In the genomic region with DNA sequence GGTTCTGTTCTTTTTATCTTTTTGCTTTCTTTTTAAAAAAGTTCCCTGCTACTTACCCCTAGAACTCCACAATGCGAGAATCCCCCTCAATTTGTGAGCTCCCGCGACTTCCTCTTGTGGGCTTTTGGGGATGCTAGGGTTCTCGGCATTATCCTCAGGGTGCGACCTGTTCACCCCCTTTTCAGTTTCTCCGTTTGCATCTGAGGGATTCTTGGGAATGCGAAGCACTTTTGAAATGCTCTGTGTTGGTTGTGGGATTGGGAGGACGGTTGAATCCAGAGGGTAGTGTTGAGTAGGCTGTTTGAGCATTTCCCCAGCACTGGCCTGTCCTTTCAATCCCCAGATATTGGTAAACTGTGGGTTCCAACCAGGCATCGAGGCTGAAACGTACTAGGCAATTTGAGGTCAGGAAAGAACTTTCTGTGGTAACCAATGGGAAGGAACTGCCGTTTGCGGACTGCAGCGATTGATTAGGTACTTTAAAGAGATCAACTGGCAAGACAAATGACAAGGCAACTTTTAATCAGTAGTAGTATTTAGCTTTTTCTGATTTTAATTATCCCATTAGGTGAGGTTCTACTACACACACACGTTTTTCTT, we compare ENCODE assay signal across 8 cellular contexts. TPM values are rescaled to one million over a fixed set of nuclear protein-coding genes. Genes with fewer than 3 reads are reported as not detected.
DNase-seq lines count a peak whose midpoint lies in the region; ATAC-seq and TF ChIP-seq lines count a peak whose summit lies in the region.

No MANE protein-coding gene starts in this region.

- peaks cover 17% of the 10 kb centered on the region for H3K36me3 Mint-ChIP-seq in activated CD4-positive, alpha-beta memory T cell treated with anti-CD3 and anti-CD28 coated beads for 36 hours
- no peaks in the 10 kb centered on the region for H3K36me3 Mint-ChIP-seq in glutamatergic neuron (ENCODE audit: unreplicated experiment)

- H3K36me3 ChIP-seq in HUES6 (ENCODE audit: control insufficient read depth, insufficient read depth, low read length), result peaks cover 9% of the 10 kb centered on the region; the same call in 1 of the 2 replicates
- H3K36me3 ChIP-seq in rectal smooth muscle tissue (ENCODE audit: control insufficient read depth, insufficient read depth, low read length), result no peaks in the 10 kb centered on the region

- intact Hi-C loops in activated CD4-positive, alpha-beta memory T cell treated with anti-CD3 and anti-CD28 coated beads for 36 hours (cut with micrococcal nuclease), result loop anchor here (1.0 to 10.0 kb wide), 6 partner anchors 108 to 799 kb away; a partner anchor contains a TSS

- H3K27ac ChIP-seq in HUES6 (ENCODE audit: low read depth, low read length), result peak overlapping the region; percentile 87
- peak overlapping the region; percentile 75 for H3K27ac ChIP-seq in rectal smooth muscle tissue (ENCODE audit: low read depth, low read length)

- H3K9me3 ChIP-seq in HUES6 (ENCODE audit: control insufficient read depth, insufficient read depth, low read depth, low read length), result no peaks in the 10 kb centered on the region

- H3K4me3 ChIP-seq in HUES6 (ENCODE audit: low read depth, low read length) (peak overlapping the region; percentile 88), rectal smooth muscle tissue (ENCODE audit: low read length) (peak overlapping the region; percentile 82)

- TF ChIP-seq CTCF in glutamatergic neuron (IDR thresholded peaks at IDR 0.05; ENCODE audit: partially characterized antibody, unreplicated experiment), result no peak

- ATAC-seq in GM21515 (IDR thresholded peaks at IDR 0.05; ENCODE audit: unreplicated experiment), result peak; percentile 4

- no peaks in the 10 kb centered on the region for H3K9me3 Mint-ChIP-seq in activated CD4-positive, alpha-beta memory T cell treated with anti-CD3 and anti-CD28 coated beads for 36 hours
- peaks cover 7% of the 10 kb centered on the region for H3K9me3 Mint-ChIP-seq in glutamatergic neuron (ENCODE audit: unreplicated experiment)

- no peaks in the 10 kb centered on the region for H3K27me3 ChIP-seq in HUES6 (ENCODE audit: control insufficient read depth, insufficient read depth, low read length)
- no peaks in the 10 kb centered on the region for H3K27me3 ChIP-seq in rectal smooth muscle tissue (ENCODE audit: control insufficient read depth, insufficient read depth, low read length)

- peaks cover 43% of the 10 kb centered on the region for H3K4me1 Mint-ChIP-seq in activated CD4-positive, alpha-beta memory T cell treated with anti-CD3 and anti-CD28 coated beads for 36 hours (ENCODE audit: low read depth)
- peaks cover 17% of the 10 kb centered on the region for H3K4me1 Mint-ChIP-seq in glutamatergic neuron (ENCODE audit: low read depth, unreplicated experiment)

- DNase-seq in EH (ENCODE audit: low read depth) (peak; percentile 59), glutamatergic neuron (peak; percentile 18), cortex of kidney (lab: John Stamatoyannopoulos, UW) (no peak), GM19240 (ENCODE audit: insufficient read length, low spot score) (no peak)
- DNase-seq in activated CD4-positive, alpha-beta memory T cell treated with anti-CD3 and anti-CD28 coated beads for 36 hours, result no peak

- H3K4me1 ChIP-seq in HUES6 (ENCODE audit: control insufficient read depth, insufficient read depth, low read length) (peaks cover 2% of the 10 kb centered on the region), rectal smooth muscle tissue (ENCODE audit: control insufficient read depth, insufficient read depth, low read length) (peaks cover 14% of the 10 kb centered on the region)

- peak overlapping the region; percentile 99 for H3K4me3 Mint-ChIP-seq in activated CD4-positive, alpha-beta memory T cell treated with anti-CD3 and anti-CD28 coated beads for 36 hours
- peak overlapping the region; percentile 99 for H3K4me3 Mint-ChIP-seq in glutamatergic neuron (ENCODE audit: unreplicated experiment)

- CTCF ChIA-PET in activated CD4-positive, alpha-beta memory T cell treated with anti-CD3 and anti-CD28 coated beads for 36 hours (lab: Charles Lee), result no interaction called here

- no peaks in the 10 kb centered on the region for H3K27me3 Mint-ChIP-seq in activated CD4-positive, alpha-beta memory T cell treated with anti-CD3 and anti-CD28 coated beads for 36 hours
- H3K27me3 Mint-ChIP-seq in glutamatergic neuron (ENCODE audit: unreplicated experiment), result peaks cover 8% of the 10 kb centered on the region

- peak overlapping the region; percentile 98 for H3K27ac Mint-ChIP-seq in activated CD4-positive, alpha-beta memory T cell treated with anti-CD3 and anti-CD28 coated beads for 36 hours
- peak overlapping the region; percentile 97 for H3K27ac Mint-ChIP-seq in glutamatergic neuron (ENCODE audit: unreplicated experiment)

- H3K9ac ChIP-seq in HUES6 (ENCODE audit: low read length), result peak overlapping the region; percentile 87
- H3K9ac ChIP-seq in rectal smooth muscle tissue (ENCODE audit: low read length), result peak overlapping the region; percentile 25

- POLR2A ChIA-PET in activated CD4-positive, alpha-beta memory T cell treated with anti-CD3 and anti-CD28 coated beads for 36 hours (lab: Charles Lee), result interaction anchor here (1.3 kb wide), 1 partner anchor 11 kb away, joined by 4 read pairs; no protein-coding TSS in a partner anchor

RNA-seq across cellular contexts. Expression of a gene that starts 0.4 kb away (rescaled TPM):
- 10 to 100 TPM; 14.0 to 15.2 TPM for total RNA-seq in activated CD4-positive, alpha-beta memory T cell treated with anti-CD3 and anti-CD28 coated beads for 36 hours
- 5.9 TPM for total RNA-seq in glutamatergic neuron (ENCODE audit: unreplicated experiment)

RNA-seq across cellular contexts. Expression of a gene that starts 0.6 kb away (rescaled TPM):
- 10 to 100 TPM; 73.6 to 78.6 TPM for total RNA-seq in activated CD4-positive, alpha-beta memory T cell treated with anti-CD3 and anti-CD28 coated beads for 36 hours
- 145 TPM for total RNA-seq in glutamatergic neuron (ENCODE audit: unreplicated experiment)

Comparison
In these comparisons a context has a peak if more than half of its experiments do, and no peak if none do; other contexts are left out.
1. DNase-seq: peak in EH (single experiment) and glutamatergic neuron (single experiment); none in activated CD4-positive, alpha-beta memory T cell treated with anti-CD3 and anti-CD28 coated beads for 36 hours (single experiment), cortex of kidney (single experiment) and GM19240 (single experiment).